Comparison of ENCODE assay signal across 25 cellular contexts in genomic region chr6:32169211-32169610, GRCh38. TPM values are rescaled to one million over a fixed set of nuclear protein-coding genes. Genes with fewer than 3 reads are reported as not detected.
A peak's percentile ranks its signal among the peaks of the same experiment; 100 is the strongest.
DNase-seq lines count a peak whose midpoint lies in the region; ATAC-seq and TF ChIP-seq lines count a peak whose summit lies in the region.
"Had no signal": no experiment of that assay in that cellular context is flagged by ENCODE, and none has a peak within 500 bp of the region (broad histone marks: within the 10 kb centered on the region; RNA-seq: fewer than 3 reads in every experiment).

No MANE protein-coding gene starts in this region.

- intact Hi-C loops in activated CD4-positive, alpha-beta memory T cell treated with anti-CD3 and anti-CD28 coated beads for 36 hours (cut with micrococcal nuclease) = no loop called here

- H3K27me3 Mint-ChIP-seq in H9 (ENCODE audit: low read depth) = no peaks in the 10 kb centered on the region; the same call in 1 of the 2 replicates
- no peaks in the 10 kb centered on the region for H3K27me3 Mint-ChIP-seq in activated CD4-positive, alpha-beta memory T cell treated with anti-CD3 and anti-CD28 coated beads for 36 hours
- H3K27me3 Mint-ChIP-seq: CD8-positive, alpha-beta memory T cell; effector memory CD8-positive, alpha-beta T cell had no signal

- peaks cover 40 to 70% (median 58%) of the 10 kb centered on the region in 3 experiments for H3K36me3 Mint-ChIP-seq in H9 (ENCODE audit: insufficient read depth in 1 of 3, low read depth in 3 of 3)
- H3K36me3 Mint-ChIP-seq in stimulated activated effector memory CD8-positive, alpha-beta T cell treated with anti-CD3 and anti-CD28 coated beads, Interleukin-12 subunit alpha, Interleukin-12 subunit beta, amount 100 ng/mL, for 72 hours = peaks cover 50% of the 10 kb centered on the region
- peaks cover 23% of the 10 kb centered on the region for H3K36me3 Mint-ChIP-seq in activated CD4-positive, alpha-beta memory T cell treated with anti-CD3 and anti-CD28 coated beads for 36 hours

- H3K27me3 ChIP-seq in H9 (ENCODE audit: insufficient read depth, low read length) (no peaks in the 10 kb centered on the region), WERI-Rb-1 (ENCODE audit: insufficient read depth, low read depth, severe bottlenecking) (no peaks in the 10 kb centered on the region), mesenchymal stem cell (ENCODE audit: control insufficient read depth in 1 of 2, insufficient read depth in 1 of 2, low read length in 2 of 2) (no peaks in the 10 kb centered on the region)
- H3K27me3 ChIP-seq: left lung had no signal

- H2BK120ac ChIP-seq in H9 (ENCODE audit: low read depth, low read length, poor library complexity, severe bottlenecking) (no peak overlapping the region), mesenchymal stem cell (ENCODE audit: low read depth, low read length) (no peak overlapping the region)

- no peak overlapping the region for H2BK12ac ChIP-seq in H9 (ENCODE audit: insufficient read length, low read depth, low read length)
- H2BK12ac ChIP-seq in mesenchymal stem cell (ENCODE audit: low read length in 2 of 2) = no peak overlapping the region

- H4K20me1 ChIP-seq in H9 (ENCODE audit: control insufficient read depth, insufficient read depth, insufficient read length) = peaks cover 2% of the 10 kb centered on the region

- WGBS in H9 (ENCODE audit: extremely low coverage, insufficient read length, low lambda C conversion rate) = no CpG with 5 or more reads among the region's 8 CpGs
- 93% methylated on average over 8 of the region's 8 CpGs for WGBS in mesenchymal stem cell

- H2BK20ac ChIP-seq in H9 (ENCODE audit: low read depth, low read length, poor library complexity, severe bottlenecking) = no peak overlapping the region

- no peak overlapping the region for H3K4me2 ChIP-seq in H9 (ENCODE audit: insufficient read depth, insufficient read length, low read length)
- no peak overlapping the region for H3K4me2 ChIP-seq in mesenchymal stem cell (ENCODE audit: low read length, poor library complexity, severe bottlenecking)

- no peaks in the 10 kb centered on the region for H3K79me1 ChIP-seq in H9 (ENCODE audit: insufficient read depth, low read depth, low read length, poor library complexity, severe bottlenecking)
- peaks cover 23% of the 10 kb centered on the region for H3K79me1 ChIP-seq in mesenchymal stem cell (replicated peaks; ENCODE audit: low read length, poor library complexity, severe bottlenecking)

- peaks cover 57% of the 10 kb centered on the region for H3K36me3 ChIP-seq in WERI-Rb-1
- H3K36me3 ChIP-seq in mesenchymal stem cell (ENCODE audit: control insufficient read depth in 1 of 2, insufficient read depth in 2 of 2, low read depth in 1 of 2, low read length in 2 of 2) = peaks cover 59 to 64% of the 10 kb centered on the region in 2 experiments
- H3K36me3 ChIP-seq: prostate gland had no signal

- H3K4me3 Mint-ChIP-seq in H9 = no peak overlapping the region; a peak in 1 of 5 replicates
- H3K4me3 Mint-ChIP-seq in stimulated activated effector memory CD8-positive, alpha-beta T cell treated with anti-CD3 and anti-CD28 coated beads, Interleukin-12 subunit alpha, Interleukin-12 subunit beta, amount 100 ng/mL, for 72 hours = no peak overlapping the region
- H3K4me3 Mint-ChIP-seq in activated CD4-positive, alpha-beta memory T cell treated with anti-CD3 and anti-CD28 coated beads for 36 hours = no peak overlapping the region
- H3K4me3 Mint-ChIP-seq: CD8-positive, alpha-beta memory T cell; effector memory CD8-positive, alpha-beta T cell; mesothelial cell of epicardium had no signal

- H3K56ac ChIP-seq in H9 (ENCODE audit: insufficient read length, low read depth, low read length) = no peak overlapping the region

- no peak overlapping the region for H3T11ph ChIP-seq in H9 (ENCODE audit: low read length)

- no peak overlapping the region for H3K9ac ChIP-seq in H9 (ENCODE audit: extremely low read depth, insufficient read length, low read length)
- no peak overlapping the region for H3K9ac ChIP-seq in mesenchymal stem cell (ENCODE audit: low read length)

- H3K4me1 ChIP-seq in H9 (ENCODE audit: insufficient read depth, low read length) (peaks cover 3% of the 10 kb centered on the region), mesenchymal stem cell (ENCODE audit: control insufficient read depth, insufficient read depth, low read depth, low read length) (peaks cover 15% of the 10 kb centered on the region)
- H3K4me1 ChIP-seq: prostate gland had no signal

- TF ChIP-seq CTCF in H9 (conservative IDR thresholded peaks at IDR 0.05) (peak; percentile 18; the same call in 1 of the 3 replicates), WERI-Rb-1 (IDR thresholded peaks at IDR 0.05; ENCODE audit: low read depth, low read length) (peak; percentile 35), fibroblast of mammary gland (conservative IDR thresholded peaks at IDR 0.05; ENCODE audit: control insufficient read depth, insufficient read depth, low read depth, low read length) (peak; percentile 1)

- H3K4me1 Mint-ChIP-seq in H9 = peaks cover 19 to 30% of the 10 kb centered on the region in 2 experiments
- H3K4me1 Mint-ChIP-seq in stimulated activated effector memory CD8-positive, alpha-beta T cell treated with anti-CD3 and anti-CD28 coated beads, Interleukin-12 subunit alpha, Interleukin-12 subunit beta, amount 100 ng/mL, for 72 hours = peaks cover 52% of the 10 kb centered on the region
- peaks cover 17% of the 10 kb centered on the region for H3K4me1 Mint-ChIP-seq in activated CD4-positive, alpha-beta memory T cell treated with anti-CD3 and anti-CD28 coated beads for 36 hours (ENCODE audit: low read depth)

- no peak overlapping the region for H3K23ac ChIP-seq in H9 (ENCODE audit: insufficient read length, low read depth, low read length)
- no peak overlapping the region for H3K23ac ChIP-seq in mesenchymal stem cell (ENCODE audit: low read length in 2 of 2)

- H3K14ac ChIP-seq in H9 (ENCODE audit: insufficient read depth, low read length) (no peak overlapping the region), mesenchymal stem cell (ENCODE audit: low read length in 2 of 2) (no peak overlapping the region)

- no peaks in the 10 kb centered on the region for H3K9me3 Mint-ChIP-seq in H9
- H3K9me3 Mint-ChIP-seq in stimulated activated effector memory CD8-positive, alpha-beta T cell treated with anti-CD3 and anti-CD28 coated beads, Interleukin-12 subunit alpha, Interleukin-12 subunit beta, amount 100 ng/mL, for 72 hours = no peaks in the 10 kb centered on the region
- H3K9me3 Mint-ChIP-seq in activated CD4-positive, alpha-beta memory T cell treated with anti-CD3 and anti-CD28 coated beads for 36 hours = no peaks in the 10 kb centered on the region
- H3K9me3 Mint-ChIP-seq: CD8-positive, alpha-beta memory T cell; effector memory CD8-positive, alpha-beta T cell; mesothelial cell of epicardium had no signal

- POLR2A ChIA-PET in activated CD4-positive, alpha-beta memory T cell treated with anti-CD3 and anti-CD28 coated beads for 36 hours (lab: Charles Lee) = no interaction called here

- no peak overlapping the region for H2AFZ ChIP-seq in H9 (ENCODE audit: low read length)
- no peak overlapping the region for H2AFZ ChIP-seq in mesenchymal stem cell (ENCODE audit: low read depth, low read length)

- no peak overlapping the region for H2BK15ac ChIP-seq in H9 (ENCODE audit: low read depth, low read length)
- no peak overlapping the region for H2BK15ac ChIP-seq in mesenchymal stem cell (ENCODE audit: low read depth, poor library complexity, severe bottlenecking)

- no peak for ATAC-seq in stimulated activated effector memory CD8-positive, alpha-beta T cell treated with anti-CD3 and anti-CD28 coated beads, Interleukin-12 subunit alpha, Interleukin-12 subunit beta, amount 100 ng/mL, for 72 hours
- ATAC-seq: effector memory CD8-positive, alpha-beta T cell; left lung had no signal

- peak overlapping the region in 1 of 3 experiments; percentile 57; a peak in 1 of 7 replicates for H3K27ac Mint-ChIP-seq in H9
- H3K27ac Mint-ChIP-seq in stimulated activated effector memory CD8-positive, alpha-beta T cell treated with anti-CD3 and anti-CD28 coated beads, Interleukin-12 subunit alpha, Interleukin-12 subunit beta, amount 100 ng/mL, for 72 hours = peak overlapping the region; percentile 78
- H3K27ac Mint-ChIP-seq in activated CD4-positive, alpha-beta memory T cell treated with anti-CD3 and anti-CD28 coated beads for 36 hours = no peak overlapping the region

- H4K8ac ChIP-seq in H9 (replicated peaks; ENCODE audit: insufficient read length, low read depth, low read length) (no peak overlapping the region), mesenchymal stem cell (ENCODE audit: low read length) (no peak overlapping the region)

- H4K91ac ChIP-seq in H9 (ENCODE audit: insufficient read length, low read depth, low read length) = no peak overlapping the region
- H4K91ac ChIP-seq in mesenchymal stem cell (ENCODE audit: low read length) = no peak overlapping the region

- H3K18ac ChIP-seq in H9 (ENCODE audit: insufficient read length, low read depth, low read length) = no peak overlapping the region
- no peak overlapping the region for H3K18ac ChIP-seq in mesenchymal stem cell (ENCODE audit: low read depth in 1 of 2, low read length in 2 of 2)

- H3K4me3 ChIP-seq in WERI-Rb-1 (ENCODE audit: low read depth, low read length) (no peak overlapping the region), fibroblast of mammary gland (ENCODE audit: control insufficient read depth, low read depth, low read length) (no peak overlapping the region), mesenchymal stem cell (ENCODE audit: insufficient read depth in 1 of 2, low read depth in 1 of 2, low read length in 2 of 2) (no peak overlapping the region)
- H3K4me3 ChIP-seq: left lung, prostate gland, skin epidermis had no signal

- DNase-seq in H9 = no peak
- no peak for DNase-seq in WERI-Rb-1
- no peak for DNase-seq in fibroblast of mammary gland (ENCODE audit: low read depth)
- DNase-seq in stimulated activated effector memory CD8-positive, alpha-beta T cell treated with anti-CD3 and anti-CD28 coated beads, Interleukin-12 subunit alpha, Interleukin-12 subunit beta, amount 100 ng/mL, for 72 hours (ENCODE audit: low spot score in 2 of 2) = no peak
- no peak for DNase-seq in mesenchymal stem cell
- DNase-seq in activated CD4-positive, alpha-beta memory T cell treated with anti-CD3 and anti-CD28 coated beads for 36 hours = no peak
- DNase-seq in activated T-cell treated with anti-CD3 and anti-CD28 coated beads, Interleukin-2, amount 50 U/mL, for 1 hour = no peak
- no peak for DNase-seq in stimulated activated CD4-positive, alpha-beta T cell treated with anti-CD3 and anti-CD28 coated beads, Interleukin-4, amount 100 ng/mL, for 4 hours
- DNase-seq: activated CD4-positive, alpha-beta T cell treated with anti-CD3 and anti-CD28 coated beads for 48 hours; activated gamma-delta T cell treated with Interleukin-2 at 50 U/mL for 16 hours; amygdala; CD8-positive, alpha-beta memory T cell; DMS79 treated with DMSO at 0.1 percent for 48 hours; effector memory CD8-positive, alpha-beta T cell; HCEC 1CT; NCI-H1436 treated with DMSO at 0.1 percent for 48 hours; NCI-H2171 treated with DMSO at 0.1 percent for 48 hours; NCI-H526; SHP77; stimulated activated CD4-positive, alpha-beta T cell treated with anti-CD3 and anti-CD28 coated beads, Interleukin-2, amount 100 ng/mL, for 48 hours; T-helper 1 cell had no signal

- H2BK5ac ChIP-seq in H9 (ENCODE audit: insufficient read length, low read length) (no peak overlapping the region), mesenchymal stem cell (ENCODE audit: low read depth, low read length, poor library complexity, severe bottlenecking) (no peak overlapping the region)

- H2AK5ac ChIP-seq in H9 (ENCODE audit: insufficient read length, low read length) (no peak overlapping the region), mesenchymal stem cell (ENCODE audit: low read length, severe bottlenecking) (no peak overlapping the region)

- CTCF ChIA-PET in activated CD4-positive, alpha-beta memory T cell treated with anti-CD3 and anti-CD28 coated beads for 36 hours (lab: Charles Lee) = interaction anchor here (0.7 kb wide), 1 partner anchor 50 kb away, joined by 3 read pairs; no protein-coding TSS in a partner anchor

- no peak overlapping the region for H4K5ac ChIP-seq in H9 (ENCODE audit: insufficient read length, low read depth, low read length)

- H3K9me3 ChIP-seq in H9 (ENCODE audit: control insufficient read depth, low read depth, low read length) (no peaks in the 10 kb centered on the region), WERI-Rb-1 (ENCODE audit: severe bottlenecking) (no peaks in the 10 kb centered on the region), mesenchymal stem cell (ENCODE audit: control insufficient read depth, low read length) (no peaks in the 10 kb centered on the region)
- H3K9me3 ChIP-seq: left lung, prostate gland had no signal

- no peak overlapping the region for H3K4ac ChIP-seq in H9 (ENCODE audit: low read depth, low read length)
- H3K4ac ChIP-seq in mesenchymal stem cell (ENCODE audit: low read depth in 1 of 2, low read length in 2 of 2) = no peak overlapping the region

- H3K27ac ChIP-seq in H9 (ENCODE audit: insufficient read length, low read depth, low read length) = no peak overlapping the region
- H3K27ac ChIP-seq in WERI-Rb-1 = no peak overlapping the region; the same call in 1 of the 2 replicates
- no peak overlapping the region for H3K27ac ChIP-seq in mesenchymal stem cell (ENCODE audit: low read length, poor library complexity, severe bottlenecking)
- H3K27ac ChIP-seq: left lung, prostate gland had no signal

- H3K23me2 ChIP-seq in H9 (ENCODE audit: insufficient read length, low read depth, low read length, poor library complexity, severe bottlenecking) = no peaks in the 10 kb centered on the region

- peaks cover 4% of the 10 kb centered on the region; the same call in 1 of the 2 replicates for H3K79me2 ChIP-seq in H9 (ENCODE audit: insufficient read depth, low read length)

RNA-seq across cellular contexts. Expression of gene EGFL8, which starts 4.8 kb away (rescaled TPM):
- total RNA-seq in H9 (2021) = 20.8 and 27.2 TPM in 2 replicates
- 16.8 TPM for polyA plus RNA-seq in mesenchymal stem cell (2013, experiment 1 of 2)
- polyA plus RNA-seq in mesenchymal stem cell (2013, experiment 2 of 2) = 16.9 TPM
- 1 to 10 TPM; 6.5 to 7.1 TPM for total RNA-seq in activated CD4-positive, alpha-beta memory T cell treated with anti-CD3 and anti-CD28 coated beads for 36 hours
- polyA plus RNA-seq: CD8-positive, alpha-beta memory T cell had no signal

RNA-seq across cellular contexts. Expression of gene AGPAT1, which starts 6.7 kb away (rescaled TPM):
- 88.8 and 89.5 TPM in 2 replicates for total RNA-seq in H9 (2021)
- 85.8 TPM for polyA plus RNA-seq in mesenchymal stem cell (2013, experiment 1 of 2)
- polyA plus RNA-seq in mesenchymal stem cell (2013, experiment 2 of 2) = 83.8 TPM
- total RNA-seq in activated CD4-positive, alpha-beta memory T cell treated with anti-CD3 and anti-CD28 coated beads for 36 hours = 10 to 100 TPM; 34.0 to 34.8 TPM

RNA-seq across cellular contexts. Expression of gene RNF5, which starts 9.0 kb away (rescaled TPM):
- 116 and 126 TPM in 2 replicates for total RNA-seq in H9 (2021)
- 45.5 TPM for polyA plus RNA-seq in mesenchymal stem cell (2013, experiment 1 of 2)
- polyA plus RNA-seq in mesenchymal stem cell (2013, experiment 2 of 2) = 46.5 TPM
- 10 to 100 TPM; 60.8 to 63.8 TPM for total RNA-seq in activated CD4-positive, alpha-beta memory T cell treated with anti-CD3 and anti-CD28 coated beads for 36 hours

RNA-seq across cellular contexts. Expression of gene AGER, which starts 14.8 kb away (rescaled TPM):
- total RNA-seq in H9 (2021) = 14.3 and 17.8 TPM in 2 replicates
- polyA plus RNA-seq in mesenchymal stem cell (2013, experiment 1 of 2) = 6.5 TPM
- 6.1 TPM for polyA plus RNA-seq in mesenchymal stem cell (2013, experiment 2 of 2)
- 10 to 100 TPM; 16.5 to 23.5 TPM for total RNA-seq in activated CD4-positive, alpha-beta memory T cell treated with anti-CD3 and anti-CD28 coated beads for 36 hours
- polyA plus RNA-seq: CD8-positive, alpha-beta memory T cell had no signal

RNA-seq across cellular contexts. Expression of gene PPT2, which starts 15.3 kb away (rescaled TPM):
- total RNA-seq in H9 (2021) = 43.1 and 46.3 TPM in 2 replicates
- polyA plus RNA-seq in mesenchymal stem cell (2013, experiment 1 of 2) = 31.6 TPM
- 31.6 TPM for polyA plus RNA-seq in mesenchymal stem cell (2013, experiment 2 of 2)
- total RNA-seq in activated CD4-positive, alpha-beta memory T cell treated with anti-CD3 and anti-CD28 coated beads for 36 hours = 1 to 10 TPM; 9.5 to 9.9 TPM
